In genomic region chr7:107233174-107233573, GRCh38 we compare ENCODE assay signal across 17 cellular contexts.
DNase-seq lines count a peak whose midpoint lies in the region; ATAC-seq and TF ChIP-seq lines count a peak whose summit lies in the region.
"Had no signal": no experiment of that assay in that cellular context is flagged by ENCODE, and none has a peak within 500 bp of the region (broad histone marks: within the 10 kb centered on the region; RNA-seq: fewer than 3 reads in every experiment).

No MANE protein-coding gene starts in this region.

- no peak overlapping the region for H2AK5ac ChIP-seq in H9 (ENCODE audit: insufficient read length, low read length)

- no peak overlapping the region for H3K23ac ChIP-seq in H9 (ENCODE audit: insufficient read length, low read depth, low read length)

- H4K5ac ChIP-seq in H9 (ENCODE audit: insufficient read length, low read depth, low read length) = no peak overlapping the region

- peak overlapping the region in 1 of 3 experiments; percentile 31; a peak in 2 of 7 replicates for H3K27ac Mint-ChIP-seq in H9
- no peak overlapping the region for H3K27ac Mint-ChIP-seq in immature natural killer cell
- H3K27ac Mint-ChIP-seq: activated T-helper 2 cell treated with anti-CD3 and anti-CD28 coated beads, Interferon-gamma antibody, Interleukin-2, Interleukin-4, amounts not matched to agents 10 μg/mL and 5 μg/mL and 100 μg/mL, durations not matched to agents 14 hours and 24 hours and 36 hours had no signal

- H4K91ac ChIP-seq in H9 (ENCODE audit: insufficient read length, low read depth, low read length) = no peak overlapping the region

- TF ChIP-seq POLR2A in body of pancreas (IDR thresholded peaks at IDR 0.05) = no peak

- H2AFZ ChIP-seq in H9 (ENCODE audit: low read length) = no peak overlapping the region

- H3K4me3 Mint-ChIP-seq in H9 = no peak overlapping the region
- H3K4me3 Mint-ChIP-seq in immature natural killer cell = no peak overlapping the region

- H3T11ph ChIP-seq in H9 (ENCODE audit: low read length) = no peak overlapping the region

- H3K36me3 ChIP-seq in body of pancreas (replicated peaks in 1 of 2; ENCODE audit: insufficient read depth in 1 of 2, low read depth in 2 of 2) = peaks cover 0 to 7% of the 10 kb centered on the region in 2 donors
- H3K36me3 ChIP-seq: BE2C, suprapubic skin had no signal

- H2BK12ac ChIP-seq in H9 (ENCODE audit: insufficient read length, low read depth, low read length) = no peak overlapping the region

- H3K23me2 ChIP-seq in H9 (ENCODE audit: insufficient read length, low read depth, low read length, poor library complexity, severe bottlenecking) = no peaks in the 10 kb centered on the region

- H3K9me3 ChIP-seq in H9 (ENCODE audit: control insufficient read depth, low read depth, low read length) (no peaks in the 10 kb centered on the region), body of pancreas (no peaks in the 10 kb centered on the region)
- H3K9me3 ChIP-seq: ascending aorta, BE2C, suprapubic skin had no signal

- no peaks in the 10 kb centered on the region for H4K20me1 ChIP-seq in H9 (ENCODE audit: control insufficient read depth, insufficient read depth, insufficient read length)

- no peak overlapping the region for H3K4me3 ChIP-seq in body of pancreas
- H3K4me3 ChIP-seq: ascending aorta, suprapubic skin had no signal

- H3K36me3 Mint-ChIP-seq in H9 (ENCODE audit: insufficient read depth in 1 of 3, low read depth in 3 of 3) (peaks cover 0 to 17% (median 0%) of the 10 kb centered on the region in 3 experiments; a peak in 1 of 7 replicates), immature natural killer cell (peaks cover 0 to 25% (median 9%) of the 10 kb centered on the region in 3 donors)

- no peak overlapping the region for H4K8ac ChIP-seq in H9 (replicated peaks; ENCODE audit: insufficient read length, low read depth, low read length)

- H3K27ac ChIP-seq in H9 (ENCODE audit: insufficient read length, low read depth, low read length) (no peak overlapping the region), angular gyrus (ENCODE audit: low read depth, low read length) (peak overlapping the region; percentile 17), body of pancreas (no peak overlapping the region)
- H3K27ac ChIP-seq: ascending aorta, suprapubic skin had no signal

- no peak for ATAC-seq in body of pancreas

- H2BK120ac ChIP-seq in H9 (ENCODE audit: low read depth, low read length, poor library complexity, severe bottlenecking) = no peak overlapping the region

- no peaks in the 10 kb centered on the region for H3K27me3 ChIP-seq in H9 (ENCODE audit: insufficient read depth, low read length)
- no peaks in the 10 kb centered on the region for H3K27me3 ChIP-seq in body of pancreas
- H3K27me3 ChIP-seq: ascending aorta, BE2C, suprapubic skin had no signal

- H2BK20ac ChIP-seq in H9 (ENCODE audit: low read depth, low read length, poor library complexity, severe bottlenecking) = no peak overlapping the region

- no peak overlapping the region for H3K4ac ChIP-seq in H9 (ENCODE audit: low read depth, low read length)

- 0 out of 2 replicates have a peak overlapping the region, but pooled peaks have one; percentile 60 for H2BK15ac ChIP-seq in H9 (ENCODE audit: low read depth, low read length)

- no peak overlapping the region for H3K14ac ChIP-seq in H9 (ENCODE audit: insufficient read depth, low read length)

- peak; percentile 17 for DNase-seq in Daoy (ENCODE audit: low read depth)
- no peak for DNase-seq in H9
- DNase-seq in iPS-NIHi7 (ENCODE audit: extremely low spot score) = peak; percentile 32
- DNase-seq in GF-D8 (lab: John Stamatoyannopoulos, UW) = no peak
- DNase-seq in SK-N-DZ (ENCODE audit: low spot score) = no peak
- no peak for DNase-seq in body of pancreas
- DNase-seq in immature natural killer cell = no peak
- DNase-seq: activated CD4-positive, alpha-beta T cell treated with anti-CD3 and anti-CD28 coated beads, Interleukin-2, amount 50 U/mL, for 48 hours; BE2C; effector CD4-positive, alpha-beta T cell; NCI-H187; NCI-H774; SHP77 had no signal

- H3K9ac ChIP-seq in H9 (ENCODE audit: extremely low read depth, insufficient read length, low read length) = peak overlapping the region; percentile 4

- peaks cover 5% of the 10 kb centered on the region; the same call in 1 of the 2 replicates for H3K4me1 ChIP-seq in H9 (ENCODE audit: insufficient read depth, low read length)
- no peaks in the 10 kb centered on the region for H3K4me1 ChIP-seq in body of pancreas
- H3K4me1 ChIP-seq: ascending aorta, BE2C had no signal

- TF ChIP-seq CTCF in H9 (conservative IDR thresholded peaks at IDR 0.05) (0 out of 3 replicates have a peak, but pooled peaks have one; percentile 13), body of pancreas (IDR thresholded peaks at IDR 0.05) (no peak)

- H2BK5ac ChIP-seq in H9 (ENCODE audit: insufficient read length, low read length) = no peak overlapping the region

- no CpG with 5 or more reads among the region's 4 CpGs for WGBS in H9 (ENCODE audit: extremely low coverage, insufficient read length, low lambda C conversion rate)
- WGBS in body of pancreas, 2 donors = 84 to 87% methylated on average over 4 of the region's 4 CpGs

- no peaks in the 10 kb centered on the region for H3K79me1 ChIP-seq in H9 (ENCODE audit: insufficient read depth, low read depth, low read length, poor library complexity, severe bottlenecking)

- no peaks in the 10 kb centered on the region for H3K79me2 ChIP-seq in H9 (ENCODE audit: insufficient read depth, low read length)

- H3K4me1 Mint-ChIP-seq in H9 (peaks cover 15 to 16% of the 10 kb centered on the region in 2 experiments), immature natural killer cell (no peaks in the 10 kb centered on the region)

- no peak overlapping the region for H3K56ac ChIP-seq in H9 (ENCODE audit: insufficient read length, low read depth, low read length)

- no peaks in the 10 kb centered on the region for H3K9me3 Mint-ChIP-seq in H9
- no peaks in the 10 kb centered on the region for H3K9me3 Mint-ChIP-seq in immature natural killer cell
- H3K9me3 Mint-ChIP-seq: activated T-helper 2 cell treated with anti-CD3 and anti-CD28 coated beads, Interferon-gamma antibody, Interleukin-2, Interleukin-4, amounts not matched to agents 10 μg/mL and 5 μg/mL and 100 μg/mL, durations not matched to agents 14 hours and 24 hours and 36 hours had no signal

- H3K18ac ChIP-seq in H9 (ENCODE audit: insufficient read length, low read depth, low read length) = no peak overlapping the region

- no peak overlapping the region for H3K4me2 ChIP-seq in H9 (ENCODE audit: insufficient read depth, insufficient read length, low read length)

- intact Hi-C loops in body of pancreas (cut with DNase I) = no loop called here

- H3K27me3 Mint-ChIP-seq in H9 (ENCODE audit: low read depth) (no peaks in the 10 kb centered on the region), immature natural killer cell (ENCODE audit: low read depth in 3 of 3) (no peaks in the 10 kb centered on the region)

Comparison
In these comparisons a context has a peak if more than half of its experiments do, and no peak if none do; other contexts are left out.
1. DNase-seq: peak in Daoy (single experiment) and iPS-NIHi7 (single experiment); none in H9 (single experiment), GF-D8 (single experiment), SK-N-DZ (single experiment), body of pancreas (0 of 4) and immature natural killer cell (0 of 3).